ENCODE assay signal across 12 cellular contexts in genomic region chr2:134367915-134368911, GRCh38.
DNase-seq lines count a peak whose midpoint lies in the region; ATAC-seq and TF ChIP-seq lines count a peak whose summit lies in the region.
"Had no signal": no experiment of that assay in that cellular context is flagged by ENCODE, and none has a peak within 500 bp of the region (broad histone marks: within the 10 kb centered on the region; RNA-seq: fewer than 3 reads in every experiment).

No MANE protein-coding gene starts in this region.

- CTCF ChIA-PET in SK-N-SH (lab: Yijun Ruan, JAX), result interaction anchor here (0.9 to 4.0 kb wide), 7 partner anchors 9 to 250 kb away, joined by 4 to 18 read pairs (median 5); no protein-coding TSS in a partner anchor

- no peak for TF ChIP-seq POLR2A in Peyer's patch (IDR thresholded peaks at IDR 0.05)

- peak; percentile 19 for DNase-seq in activated T-cell treated with anti-CD3 and anti-CD28 coated beads, Interleukin-2, amount 50 U/mL, for 1 hour
- no peak for DNase-seq in activated T-cell treated with anti-CD3 and anti-CD28 coated beads for 4 hours
- no peak for DNase-seq in SK-N-SH
- DNase-seq in fibroblast of the aortic adventitia (ENCODE audit: low read depth), result peak; percentile 66
- no peak for DNase-seq in stimulated activated naive CD8-positive, alpha-beta T cell treated with anti-CD3 and anti-CD28 coated beads, Interleukin-15, amount 100 ng/mL, for 72 hours
- no peak for DNase-seq in NOMO-1 treated with dmso at 0.1 percent for 144 hours (lab: John Stamatoyannopoulos, UW; ENCODE audit: unreplicated experiment)
- no peak for DNase-seq in activated CD4-positive, CD25-positive, alpha-beta regulatory T cell (lab: John Stamatoyannopoulos, UW)
- DNase-seq in Peyer's patch, result no peak
- DNase-seq: activated CD8-positive, alpha-beta memory T cell treated with anti-CD3 and anti-CD28 coated beads, Interleukin-2, amount 50 U/mL, for 48 hours; mesendoderm had no signal

- POLR2A ChIA-PET in SK-N-SH (lab: Yijun Ruan, JAX), result no interaction called here

- H3K4me3 ChIP-seq in SK-N-SH (ENCODE audit: low read depth in 2 of 2, low read length in 1 of 2) (no peak overlapping the region), fibroblast of the aortic adventitia (ENCODE audit: low read depth, low read length) (no peak overlapping the region), Peyer's patch (no peak overlapping the region)
- H3K4me3 ChIP-seq: K562, vagina had no signal

- peak overlapping the region in 1 of 2 donors; percentile 5 for H3K27ac Mint-ChIP-seq in stimulated activated naive CD8-positive, alpha-beta T cell treated with anti-CD3 and anti-CD28 coated beads, Interleukin-15, amount 100 ng/mL, for 72 hours

- H4K20me1 ChIP-seq in SK-N-SH (ENCODE audit: insufficient read depth), result no peaks in the 10 kb centered on the region

- TF ChIP-seq CTCF in SK-N-SH (IDR thresholded peaks at IDR 0.05) (no peak), fibroblast of the aortic adventitia (IDR thresholded peaks at IDR 0.05; ENCODE audit: insufficient read depth, low read length) (no peak), Peyer's patch (IDR thresholded peaks at IDR 0.05) (no peak)

- H2AFZ ChIP-seq in SK-N-SH (ENCODE audit: low read depth), result no peak overlapping the region

- no peak overlapping the region for H3K4me2 ChIP-seq in SK-N-SH

- TF ChIP-seq EP300 in SK-N-SH (IDR thresholded peaks at IDR 0.05; ENCODE audit: borderline replicate concordance in 1 of 2, low read depth in 1 of 2, low read length in 1 of 2), result no peak

- H3K9me3 ChIP-seq in SK-N-SH (no peaks in the 10 kb centered on the region), Peyer's patch (no peaks in the 10 kb centered on the region)
- H3K9me3 ChIP-seq: vagina had no signal

- peak; percentile 59 for ATAC-seq in stimulated activated naive CD8-positive, alpha-beta T cell treated with anti-CD3 and anti-CD28 coated beads, Interleukin-15, amount 100 ng/mL, for 72 hours
- ATAC-seq: K562 had no signal

- no peak for TF ChIP-seq RAD21 in SK-N-SH (IDR thresholded peaks at IDR 0.05; ENCODE audit: low read length)

- peaks cover 33% of the 10 kb centered on the region for H3K4me1 Mint-ChIP-seq in stimulated activated naive CD8-positive, alpha-beta T cell treated with anti-CD3 and anti-CD28 coated beads, Interleukin-15, amount 100 ng/mL, for 72 hours

- no peaks in the 10 kb centered on the region for H3K9me2 ChIP-seq in SK-N-SH

- H3F3A ChIP-seq in SK-N-SH (replicated peaks; ENCODE audit: insufficient read depth), result no peaks in the 10 kb centered on the region

- H3K4me1 ChIP-seq in SK-N-SH (ENCODE audit: control insufficient read depth in 1 of 2, insufficient read depth in 2 of 2, low read depth in 1 of 2, low read length in 1 of 2), result peaks cover 4 to 46% of the 10 kb centered on the region in 2 experiments; a peak in 2 of 4 replicates
- peaks cover 0 to 16% (median 8%) of the 10 kb centered on the region in 4 donors for H3K4me1 ChIP-seq in Peyer's patch

- H3K9me3 Mint-ChIP-seq in stimulated activated naive CD8-positive, alpha-beta T cell treated with anti-CD3 and anti-CD28 coated beads, Interleukin-15, amount 100 ng/mL, for 72 hours, result no peaks in the 10 kb centered on the region

- H3K27me3 Mint-ChIP-seq in stimulated activated naive CD8-positive, alpha-beta T cell treated with anti-CD3 and anti-CD28 coated beads, Interleukin-15, amount 100 ng/mL, for 72 hours, result no peaks in the 10 kb centered on the region

- H3K27me3 ChIP-seq in SK-N-SH (ENCODE audit: insufficient read depth), result no peaks in the 10 kb centered on the region
- no peaks in the 10 kb centered on the region for H3K27me3 ChIP-seq in Peyer's patch
- H3K27me3 ChIP-seq: vagina had no signal

- WGBS in SK-N-SH (ENCODE audit: low lambda C conversion rate), result 81% methylated on average over 7 of the region's 7 CpGs

- H3K4me3 Mint-ChIP-seq in stimulated activated naive CD8-positive, alpha-beta T cell treated with anti-CD3 and anti-CD28 coated beads, Interleukin-15, amount 100 ng/mL, for 72 hours, result no peak overlapping the region

- no peaks in the 10 kb centered on the region for H3K79me2 ChIP-seq in SK-N-SH (ENCODE audit: insufficient read depth)

- H3K9ac ChIP-seq in SK-N-SH, result no peak overlapping the region

- peaks cover 0 to 6% of the 10 kb centered on the region in 2 experiments for H3K36me3 ChIP-seq in SK-N-SH (replicated peaks in 1 of 2; ENCODE audit: control insufficient read depth in 1 of 2, insufficient read depth in 2 of 2, low read length in 1 of 2)
- H3K36me3 ChIP-seq in Peyer's patch, result peaks cover 0 to 20% (median 0%) of the 10 kb centered on the region in 3 donors
- H3K36me3 ChIP-seq: vagina had no signal

- H3K27ac ChIP-seq in SK-N-SH (ENCODE audit: low read depth in 2 of 2, low read length in 1 of 2) (peak overlapping the region in 1 of 2 experiments; percentile 50; a peak in 1 of 4 replicates), Peyer's patch (peak overlapping the region in 1 of 4 donors; percentile 38)
- H3K27ac ChIP-seq: vagina had no signal

TF ChIP-seq in SK-N-SH, 30 proteins besides CTCF, POLR2A, EP300 and RAD21:
- no peak for TF ChIP-seq TAF1 (IDR thresholded peaks at IDR 0.05; ENCODE audit: borderline replicate concordance, low read depth, low read length)
- peak; percentile 8; the same call in 1 of the 2 replicates for TF ChIP-seq TCF12 (IDR thresholded peaks at IDR 0.05)
- TF ChIP-seq PBX3 (IDR thresholded peaks at IDR 0.05), result 0 out of 2 replicates have a peak, but pooled peaks have one; percentile 13
TF ChIP-seq in SK-N-SH: peak in this region for 2.

Comparison
In these comparisons a context has a peak if more than half of its experiments do, and no peak if none do; other contexts are left out.
1. DNase-seq: peak in activated T-cell treated with anti-CD3 and anti-CD28 coated beads, Interleukin-2, amount 50 U/mL, for 1 hour (single experiment) and fibroblast of the aortic adventitia (single experiment); none in activated T-cell treated with anti-CD3 and anti-CD28 coated beads for 4 hours (single experiment), SK-N-SH (single experiment), stimulated activated naive CD8-positive, alpha-beta T cell treated with anti-CD3 and anti-CD28 coated beads, Interleukin-15, amount 100 ng/mL, for 72 hours (0 of 2), NOMO-1 treated with dmso at 0.1 percent for 144 hours (single experiment), activated CD4-positive, CD25-positive, alpha-beta regulatory T cell (0 of 4) and Peyer's patch (0 of 3).